ENCODE assay signal across 8 cellular contexts in the genomic region with DNA sequence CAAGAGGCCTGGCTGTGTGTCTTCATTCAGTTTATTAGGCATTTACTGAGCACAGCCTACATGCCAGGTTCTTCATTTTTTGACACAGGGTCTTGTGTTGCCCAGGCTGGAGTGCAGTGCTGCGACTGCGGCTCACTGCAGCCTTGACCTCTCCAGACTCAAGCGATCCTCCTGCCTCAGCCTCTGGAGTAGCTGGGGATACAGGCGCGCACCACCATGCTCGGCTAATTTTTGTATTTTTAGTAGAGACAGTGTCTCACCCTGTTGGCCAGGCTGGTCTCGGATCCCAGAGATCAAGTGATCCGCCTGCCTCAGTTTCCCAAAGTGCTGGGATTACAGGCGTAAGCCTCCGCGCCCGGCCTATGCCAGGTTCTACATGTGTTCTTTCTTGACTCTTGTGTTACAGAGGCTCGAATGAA. TPM values are rescaled to one million over a fixed set of nuclear protein-coding genes. Genes with fewer than 3 reads are reported as not detected.
A peak's percentile ranks its signal among the peaks of the same experiment; 100 is the strongest.
DNase-seq lines count a peak whose midpoint lies in the region; ATAC-seq, FAIRE-seq and TF ChIP-seq lines count a peak whose summit lies in the region.

No MANE protein-coding gene starts in this region.

- no peaks in the 10 kb centered on the region for H3K36me3 ChIP-seq in CD8-positive, alpha-beta T cell (ENCODE audit: insufficient read depth, low read length)
- H3K36me3 ChIP-seq in Panc1 (ENCODE audit: control insufficient read depth, insufficient read depth, low read length), result peaks cover 3% of the 10 kb centered on the region; the same call in 1 of the 2 replicates
- no peaks in the 10 kb centered on the region for H3K36me3 ChIP-seq in esophagus (ENCODE audit: control insufficient read depth in 2 of 2, insufficient read depth in 2 of 2, low read length in 1 of 2)
- H3K36me3 ChIP-seq in pancreas, result no peaks in the 10 kb centered on the region

- no peak for TF ChIP-seq CTCF in CD8-positive, alpha-beta T cell (IDR thresholded peaks at IDR 0.05)
- no peak for TF ChIP-seq CTCF in Panc1 (IDR thresholded peaks at IDR 0.05)
- TF ChIP-seq CTCF in pancreas (IDR thresholded peaks at IDR 0.05), result no peak

- no peaks in the 10 kb centered on the region for H3K9me3 ChIP-seq in CD8-positive, alpha-beta T cell (ENCODE audit: low read length)
- H3K9me3 ChIP-seq in Panc1 (ENCODE audit: control insufficient read depth, insufficient read depth, low read depth, low read length), result no peaks in the 10 kb centered on the region
- H3K9me3 ChIP-seq in esophagus (ENCODE audit: control insufficient read depth in 2 of 2, insufficient read depth in 1 of 2, low read depth in 1 of 2, low read length in 1 of 2), result no peaks in the 10 kb centered on the region
- no peaks in the 10 kb centered on the region for H3K9me3 ChIP-seq in pancreas

- H3K4me1 Mint-ChIP-seq in CD8-positive, alpha-beta T cell (ENCODE audit: low read depth), result peaks cover 32% of the 10 kb centered on the region

- H3K36me3 Mint-ChIP-seq in CD8-positive, alpha-beta T cell, result peaks cover 5% of the 10 kb centered on the region

- POLR2A ChIA-PET in CD8-positive, alpha-beta T cell (lab: Charles Lee), result interaction anchor here (0.5 to 1.7 kb wide), 3 partner anchors 13 to 61 kb away, joined by 3 to 12 read pairs (median 3); no protein-coding TSS in a partner anchor
- POLR2A ChIA-PET in Panc1 (lab: Charles Lee), result interaction anchor here (0.6 kb wide), 2 partner anchors 84 to 400 kb away, joined by 7 to 8 read pairs; no protein-coding TSS in a partner anchor

- no peak for DNase-seq in CD8-positive, alpha-beta T cell
- DNase-seq in Panc1 (ENCODE audit: low read depth, low spot score) (no peak), pancreas (peak in 1 of 6 donors; percentile 39), NK-92 (lab: John Stamatoyannopoulos, UW; ENCODE audit: unreplicated experiment) (no peak)

- no peaks in the 10 kb centered on the region for H3K9me3 Mint-ChIP-seq in CD8-positive, alpha-beta T cell

- H3K27me3 Mint-ChIP-seq in CD8-positive, alpha-beta T cell (ENCODE audit: low read depth), result peaks cover 3% of the 10 kb centered on the region

- WGBS in esophagus, 2 donors, result 42 to 49% methylated on average over 13 of the region's 13 CpGs
- 28 to 30% methylated on average over 13 of the region's 13 CpGs for WGBS in pancreas, 2 donors

- FAIRE-seq in pancreas (lab: Jason Lieb, UNC), result no peak

- no peak for ATAC-seq in CD8-positive, alpha-beta T cell
- no peak for ATAC-seq in Panc1
- ATAC-seq in pancreas, result peak in 2 of 4 donors; percentile 1 to 2
- ATAC-seq in HG02678 (IDR thresholded peaks at IDR 0.05; ENCODE audit: unreplicated experiment), result no peak
- ATAC-seq in GM18861 (IDR thresholded peaks at IDR 0.05; ENCODE audit: unreplicated experiment), result no peak
- ATAC-seq in HG03432 (IDR thresholded peaks at IDR 0.05; ENCODE audit: unreplicated experiment), result no peak

- peak overlapping the region; percentile 82 for H3K27ac Mint-ChIP-seq in CD8-positive, alpha-beta T cell

- in situ Hi-C loops in Panc1 (cut with HindIII; ENCODE audit: low pct_unique_long_range_greater_than_20kb, low sequenced_read_pairs), result no loop called here

- H3K4me3 ChIP-seq in CD8-positive, alpha-beta T cell (ENCODE audit: low read depth, low read length), result peak overlapping the region; percentile 86
- peak overlapping the region; percentile 61 to 89 for H3K4me3 ChIP-seq in Panc1 (ENCODE audit: low read depth in 2 of 2, low read length in 2 of 2)
- peak overlapping the region; percentile 78 to 99 for H3K4me3 ChIP-seq in esophagus (ENCODE audit: low read depth in 1 of 2, low read length in 2 of 2)
- H3K4me3 ChIP-seq in pancreas, result peak overlapping the region; percentile 72 to 99 (median 81)

- peak overlapping the region; percentile 72 for H3K27ac ChIP-seq in CD8-positive, alpha-beta T cell (ENCODE audit: low read depth, low read length)
- peak overlapping the region; percentile 90 for H3K27ac ChIP-seq in Panc1 (ENCODE audit: low read length)
- H3K27ac ChIP-seq in esophagus (ENCODE audit: low read depth in 2 of 2, low read length in 1 of 2), result peak overlapping the region; percentile 79 to 81
- peak overlapping the region; percentile 27 to 81 (median 71) for H3K27ac ChIP-seq in pancreas

- CTCF ChIA-PET in CD8-positive, alpha-beta T cell (lab: Charles Lee), result interaction anchor here (1.2 kb wide), 1 partner anchor 62 kb away, joined by 4 read pairs; no protein-coding TSS in a partner anchor
- CTCF ChIA-PET in Panc1 (lab: Charles Lee), result interaction anchor here (0.6 kb wide), 1 partner anchor 37 kb away, joined by 3 read pairs; no protein-coding TSS in a partner anchor

- H3K27me3 ChIP-seq in CD8-positive, alpha-beta T cell (ENCODE audit: insufficient read depth, low read length), result no peaks in the 10 kb centered on the region
- H3K27me3 ChIP-seq in Panc1 (ENCODE audit: control insufficient read depth, insufficient read depth, low read length) (no peaks in the 10 kb centered on the region; the same call in 1 of the 2 replicates), esophagus (ENCODE audit: control insufficient read depth in 1 of 2, insufficient read depth in 2 of 2, low read length in 2 of 2) (no peaks in the 10 kb centered on the region), pancreas (no peaks in the 10 kb centered on the region)

- H3K4me3 Mint-ChIP-seq in CD8-positive, alpha-beta T cell, result peak overlapping the region; percentile 92

- BruUV-seq in Panc1 (replicated peaks; lab: Mats Ljungman, UMichigan), result no TSS peak

- intact Hi-C loops in CD8-positive, alpha-beta T cell (cut with DNase I, micrococcal nuclease), result loop anchor here in 1 of 2 experiments (2.0 to 5.0 kb wide), 2 partner anchors 317 to 597 kb away; partner anchors contain the start of genes CENPB and PTPRA
- intact Hi-C loops in Panc1 (cut with micrococcal nuclease; ENCODE audit: unreplicated experiment) (no loop called here), pancreas (cut with DNase I) (no loop called here)

- H3K4me1 ChIP-seq in CD8-positive, alpha-beta T cell (ENCODE audit: insufficient read depth, low read length), result peaks cover 33% of the 10 kb centered on the region
- H3K4me1 ChIP-seq in Panc1 (ENCODE audit: control insufficient read depth, insufficient read depth, low read length) (peaks cover 11% of the 10 kb centered on the region), esophagus (ENCODE audit: control insufficient read depth in 2 of 2, insufficient read depth in 2 of 2, low read length in 1 of 2) (peaks cover 2 to 4% of the 10 kb centered on the region in 2 donors), pancreas (peaks cover 0 to 21% (median 14%) of the 10 kb centered on the region in 3 donors)

RNA-seq across cellular contexts. Expression of gene ATRN, which starts 0.6 kb away (rescaled TPM):
- 1 to 10 TPM; 8.4 to 8.7 TPM for total RNA-seq in CD8-positive, alpha-beta T cell
- total RNA-seq in Panc1 (2021; ENCODE audit: unreplicated experiment) (33.8 TPM), pancreas (10 to 100 TPM; 17.5 to 30.4 (median 25.0) TPM)
- 22.9 TPM for polyA plus RNA-seq in Panc1 (2012; ENCODE audit: insufficient read length)
- polyA plus RNA-seq in esophagus (1 to 10 TPM; 2.4 to 5.1 TPM), pancreas (1 to 10 TPM; 3.6 to 7.7 TPM)
